Comparison of ENCODE assay signal across 8 cellular contexts in the genomic region with DNA sequence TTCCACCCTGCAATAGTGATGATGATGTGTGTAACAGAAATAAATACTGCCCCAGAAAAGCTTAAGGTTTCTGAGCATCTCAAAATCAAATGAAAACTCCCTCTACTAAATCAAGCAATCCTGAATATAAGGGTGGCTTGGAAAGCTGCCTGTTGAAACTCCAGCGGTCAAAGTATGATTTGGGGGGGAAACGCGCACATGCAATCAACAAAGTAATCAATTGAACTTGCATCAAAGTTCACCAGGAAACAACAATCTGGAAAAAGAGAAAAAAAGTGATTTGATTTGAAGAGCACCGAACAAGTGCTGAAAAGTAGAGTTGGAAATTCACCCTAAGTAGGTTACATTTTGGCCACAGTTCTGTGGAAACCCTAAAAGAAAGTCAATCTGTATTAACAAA. TPM values are rescaled to one million over a fixed set of nuclear protein-coding genes. Genes with fewer than 3 reads are reported as not detected.
A peak's percentile ranks its signal among the peaks of the same experiment; 100 is the strongest.
DNase-seq lines count a peak whose midpoint lies in the region; ATAC-seq and TF ChIP-seq lines count a peak whose summit lies in the region.

No MANE protein-coding gene starts in this region.

- peak overlapping the region; percentile 78 to 95 (median 84) for H3K4me3 ChIP-seq in BLaER1 treated with 17β-estradiol and CSF1 and Interleukin-3, amounts not matched to agents 10 nM and 100 nM
- peak overlapping the region; percentile 76 for H3K4me3 ChIP-seq in LNCaP clone FGC (ENCODE audit: low read depth, low read length)

- no peaks in the 10 kb centered on the region for H3K27me3 ChIP-seq in BLaER1 treated with 17β-estradiol and CSF1 and Interleukin-3, amounts not matched to agents 10 nM and 100 nM

- H3K27ac ChIP-seq in BLaER1 treated with 17β-estradiol and CSF1 and Interleukin-3, amounts not matched to agents 10 nM and 100 nM, result peak overlapping the region; percentile 89 to 99 (median 97)

- H3K9ac ChIP-seq in BLaER1 treated with 17β-estradiol and CSF1 and Interleukin-3, amounts not matched to agents 10 nM and 100 nM, result peak overlapping the region; percentile 93 to 99 (median 97)

- peak overlapping the region; percentile 79 to 94 (median 82) for H3K4me2 ChIP-seq in BLaER1 treated with 17β-estradiol and CSF1 and Interleukin-3, amounts not matched to agents 10 nM and 100 nM

- DNase-seq in LNCaP clone FGC (ENCODE audit: low read depth), result no peak
- DNase-seq in naive B cell, result no peak
- no peak for DNase-seq in activated CD4-positive, CD25-positive, alpha-beta regulatory T cell (lab: John Stamatoyannopoulos, UW)
- no peak for DNase-seq in UCSD-AML1 (lab: John Stamatoyannopoulos, UW; ENCODE audit: unreplicated experiment)

- peaks cover 18% of the 10 kb centered on the region for H3K36me3 Mint-ChIP-seq in dendritic cell treated with granulocyte-macrophage colony-stimulating factor and Interleukin-4, amounts not matched to agents 40 ng/mL and 50 ng/mL, for 4 days (ENCODE audit: low read depth)
- H3K36me3 Mint-ChIP-seq in naive B cell, result peaks cover 0 to 6% of the 10 kb centered on the region in 2 donors

- TF ChIP-seq CTCF in LNCaP clone FGC (IDR thresholded peaks at IDR 0.05; ENCODE audit: control insufficient read depth, extremely low read depth, insufficient read depth), result no peak

- intact Hi-C loops in dendritic cell treated with granulocyte-macrophage colony-stimulating factor and Interleukin-4, amounts not matched to agents 40 ng/mL and 50 ng/mL, for 4 days (cut with micrococcal nuclease), result loop anchor here (2.0 kb wide), 1 partner anchor 44 kb away; the partner anchor contains the start of gene CDKN3

- H3K9me3 ChIP-seq in BLaER1 treated with 17β-estradiol and CSF1 and Interleukin-3, amounts not matched to agents 10 nM and 100 nM (replicated peaks in 1 of 11), result no peaks in the 10 kb centered on the region

- H3K36me3 ChIP-seq in BLaER1 treated with 17β-estradiol and CSF1 and Interleukin-3, amounts not matched to agents 10 nM and 100 nM, result peaks cover 0 to 44% (median 16%) of the 10 kb centered on the region in 11 experiments; a peak in 16 of 22 replicates

- H3K4me1 Mint-ChIP-seq in dendritic cell treated with granulocyte-macrophage colony-stimulating factor and Interleukin-4, amounts not matched to agents 40 ng/mL and 50 ng/mL, for 4 days (ENCODE audit: low read depth), result peaks cover 43% of the 10 kb centered on the region
- H3K4me1 Mint-ChIP-seq in naive B cell, result peaks cover 32 to 50% (median 34%) of the 10 kb centered on the region in 3 donors

- ATAC-seq in naive B cell (ENCODE audit: low read depth in 2 of 2), result no peak
- ATAC-seq in GM21825 (IDR thresholded peaks at IDR 0.05; ENCODE audit: unreplicated experiment), result no peak
- ATAC-seq in GM18511 (IDR thresholded peaks at IDR 0.05; ENCODE audit: unreplicated experiment), result no peak

- H3K27ac Mint-ChIP-seq in dendritic cell treated with granulocyte-macrophage colony-stimulating factor and Interleukin-4, amounts not matched to agents 40 ng/mL and 50 ng/mL, for 4 days, result peak overlapping the region; percentile 73
- peak overlapping the region; percentile 38 to 92 (median 80) for H3K27ac Mint-ChIP-seq in naive B cell

- peak overlapping the region; percentile 79 for H3K4me3 Mint-ChIP-seq in dendritic cell treated with granulocyte-macrophage colony-stimulating factor and Interleukin-4, amounts not matched to agents 40 ng/mL and 50 ng/mL, for 4 days
- peak overlapping the region; percentile 84 to 92 (median 89) for H3K4me3 Mint-ChIP-seq in naive B cell

- peaks cover 17 to 55% (median 50%) of the 10 kb centered on the region in 11 experiments; a peak in 20 of 22 replicates for H4K20me1 ChIP-seq in BLaER1 treated with 17β-estradiol and CSF1 and Interleukin-3, amounts not matched to agents 10 nM and 100 nM

- H3K27me3 Mint-ChIP-seq in dendritic cell treated with granulocyte-macrophage colony-stimulating factor and Interleukin-4, amounts not matched to agents 40 ng/mL and 50 ng/mL, for 4 days, result no peaks in the 10 kb centered on the region
- peaks cover 0 to 7% (median 0%) of the 10 kb centered on the region in 3 donors for H3K27me3 Mint-ChIP-seq in naive B cell

- H3K4me1 ChIP-seq in BLaER1 treated with 17β-estradiol and CSF1 and Interleukin-3, amounts not matched to agents 10 nM and 100 nM, result peaks cover 23 to 55% (median 41%) of the 10 kb centered on the region in 10 experiments

- no peaks in the 10 kb centered on the region for H3K9me3 Mint-ChIP-seq in dendritic cell treated with granulocyte-macrophage colony-stimulating factor and Interleukin-4, amounts not matched to agents 40 ng/mL and 50 ng/mL, for 4 days
- H3K9me3 Mint-ChIP-seq in naive B cell, result no peaks in the 10 kb centered on the region

RNA-seq across cellular contexts. Expression of gene CNIH1, which starts 0.7 kb away (rescaled TPM):
- 100 to 1,000 TPM in 1 of 6 donors, 10 to 100 TPM in 5; 69.3 to 167 (median 78.3) TPM for polyA plus RNA-seq in naive B cell (ENCODE audit: low read depth in 6 of 6)

RNA-seq across cellular contexts. Expression of gene CDKN3, which starts 43.6 kb away (rescaled TPM):
- 1 to 10 TPM in 5 of 6 donors, not detected in 1; 1.1 to 2.3 (median 1.2) TPM for polyA plus RNA-seq in naive B cell (ENCODE audit: low read depth in 6 of 6)

RNA-seq across cellular contexts. Expression of gene GMFB, which starts 48.3 kb away (rescaled TPM):
- 10 to 100 TPM; 36.4 to 45.5 (median 39.7) TPM for polyA plus RNA-seq in naive B cell (ENCODE audit: low read depth in 6 of 6)
